8 cellular contexts compared by ENCODE assay signal in genomic region chr1:109620396-109620817, GRCh38. TPM values are rescaled to one million over a fixed set of nuclear protein-coding genes. Genes with fewer than 3 reads are reported as not detected.
DNase-seq lines count a peak whose midpoint lies in the region; ATAC-seq, FAIRE-seq and TF ChIP-seq lines count a peak whose summit lies in the region.

No MANE protein-coding gene starts in this region.

- peaks cover 3 to 15% (median 14%) of the 10 kb centered on the region in 3 donors for H3K4me1 ChIP-seq in pancreas

- TF ChIP-seq CTCF in glutamatergic neuron (IDR thresholded peaks at IDR 0.05; ENCODE audit: partially characterized antibody, unreplicated experiment) (no peak), pancreas (IDR thresholded peaks at IDR 0.05) (no peak)

- H3K36me3 Mint-ChIP-seq in activated T-helper 17 cell treated with anti-CD3 and anti-CD28 coated beads, Interleukin-2, amount 50 U/mL, for 72 hours (ENCODE audit: low read depth), result peaks cover 32% of the 10 kb centered on the region
- no peaks in the 10 kb centered on the region for H3K36me3 Mint-ChIP-seq in glutamatergic neuron (ENCODE audit: unreplicated experiment)

- intact Hi-C loops in pancreas (cut with DNase I), result no loop called here

- H3K4me3 ChIP-seq in pancreas, result peak overlapping the region; percentile 66 to 84 (median 77)

- 0% methylated on average over 8 to 10 of the region's 10 CpGs for WGBS in pancreas, 2 donors

- ATAC-seq in HG03460 (IDR thresholded peaks at IDR 0.05; ENCODE audit: unreplicated experiment) (peak; percentile 2), pancreas (peak; percentile 31 to 41 (median 38)), HG03196 (IDR thresholded peaks at IDR 0.05; ENCODE audit: unreplicated experiment) (no peak)
- ATAC-seq in activated T-helper 17 cell treated with anti-CD3 and anti-CD28 coated beads, Interleukin-2, amount 50 U/mL, for 72 hours (replicated peaks), result peak; percentile 2

- no peaks in the 10 kb centered on the region for H3K27me3 ChIP-seq in pancreas

- H3K4me1 Mint-ChIP-seq in activated T-helper 17 cell treated with anti-CD3 and anti-CD28 coated beads, Interleukin-2, amount 50 U/mL, for 72 hours, result peaks cover 43% of the 10 kb centered on the region
- H3K4me1 Mint-ChIP-seq in glutamatergic neuron (ENCODE audit: low read depth, unreplicated experiment), result peaks cover 13% of the 10 kb centered on the region

- H3K27ac ChIP-seq in pancreas, result peak overlapping the region; percentile 39 to 84 (median 72)

- no peak for FAIRE-seq in pancreas (lab: Jason Lieb, UNC)

- H3K9me3 ChIP-seq in pancreas, result no peaks in the 10 kb centered on the region

- DNase-seq in Daoy (ENCODE audit: low read depth) (peak; percentile 64), glutamatergic neuron (no peak), pancreas (peak in 3 of 6 donors; percentile 36 to 64 (median 52)), DMS153 (lab: John Stamatoyannopoulos, UW) (no peak)
- DNase-seq in effector CD4-positive, alpha-beta T cell, result no peak

- H3K9me3 Mint-ChIP-seq in activated T-helper 17 cell treated with anti-CD3 and anti-CD28 coated beads, Interleukin-2, amount 50 U/mL, for 72 hours, result no peaks in the 10 kb centered on the region
- peaks cover 3% of the 10 kb centered on the region for H3K9me3 Mint-ChIP-seq in glutamatergic neuron (ENCODE audit: unreplicated experiment)

- H3K27me3 Mint-ChIP-seq in activated T-helper 17 cell treated with anti-CD3 and anti-CD28 coated beads, Interleukin-2, amount 50 U/mL, for 72 hours, result no peaks in the 10 kb centered on the region
- peaks cover 9% of the 10 kb centered on the region for H3K27me3 Mint-ChIP-seq in glutamatergic neuron (ENCODE audit: unreplicated experiment)

- peak overlapping the region; percentile 99 for H3K27ac Mint-ChIP-seq in activated T-helper 17 cell treated with anti-CD3 and anti-CD28 coated beads, Interleukin-2, amount 50 U/mL, for 72 hours
- peak overlapping the region; percentile 85 for H3K27ac Mint-ChIP-seq in glutamatergic neuron (ENCODE audit: unreplicated experiment)

- H3K4me3 Mint-ChIP-seq in activated T-helper 17 cell treated with anti-CD3 and anti-CD28 coated beads, Interleukin-2, amount 50 U/mL, for 72 hours, result peak overlapping the region; percentile 97
- H3K4me3 Mint-ChIP-seq in glutamatergic neuron (ENCODE audit: unreplicated experiment), result peak overlapping the region; percentile 98

- no peaks in the 10 kb centered on the region for H3K36me3 ChIP-seq in pancreas

RNA-seq across cellular contexts. Expression of gene AMPD2, which starts 0.8 kb away (rescaled TPM):
- total RNA-seq in Daoy (2014; rRNA removed; shearing (Covaris generic)), result 121 and 135 TPM in 2 replicates
- total RNA-seq in activated T-helper 17 cell treated with anti-CD3 and anti-CD28 coated beads, Interleukin-2, amount 50 U/mL, for 72 hours, result 100 to 1,000 TPM in 1 of 2 donors, 10 to 100 TPM in 1; 97.1 to 135 TPM
- total RNA-seq in glutamatergic neuron (ENCODE audit: unreplicated experiment) (49.3 TPM), pancreas (10 to 100 TPM; 17.6 to 48.5 (median 26.1) TPM)
- 10 to 100 TPM; 40.3 to 57.3 TPM for polyA plus RNA-seq in pancreas

RNA-seq across cellular contexts. Expression of gene GNAT2, which starts 1.0 kb away (rescaled TPM):
- total RNA-seq in Daoy (2014; rRNA removed; shearing (Covaris generic)), result 0.11 and 4.8 TPM in 2 replicates
- total RNA-seq in activated T-helper 17 cell treated with anti-CD3 and anti-CD28 coated beads, Interleukin-2, amount 50 U/mL, for 72 hours, result under 1 TPM; 0.32 to 0.54 TPM
- not detected for total RNA-seq in glutamatergic neuron (ENCODE audit: unreplicated experiment)
- under 1 TPM in 1 of 6 donors, not detected in 5; 0.60 TPM for total RNA-seq in pancreas
- under 1 TPM in 1 of 2 donors, not detected in 1; 0.82 TPM for polyA plus RNA-seq in pancreas

RNA-seq across cellular contexts. Expression of gene GSTM4, which starts 35.5 kb away (rescaled TPM):
- 34.9 and 42.0 TPM in 2 replicates for total RNA-seq in Daoy (2014; rRNA removed; shearing (Covaris generic))
- 10 to 100 TPM; 16.2 to 20.1 TPM for total RNA-seq in activated T-helper 17 cell treated with anti-CD3 and anti-CD28 coated beads, Interleukin-2, amount 50 U/mL, for 72 hours
- total RNA-seq in glutamatergic neuron (ENCODE audit: unreplicated experiment) (12.3 TPM), pancreas (10 to 100 TPM; 13.4 to 36.6 (median 16.5) TPM)
- 10 to 100 TPM; 24.4 to 32.8 TPM for polyA plus RNA-seq in pancreas

RNA-seq across cellular contexts. Expression of gene GSTM2, which starts 47.5 kb away (rescaled TPM):
- total RNA-seq in Daoy (2014; rRNA removed; shearing (Covaris generic)), result 0.42 and 1.0 TPM in 2 replicates
- 10 to 100 TPM; 18.5 to 27.5 TPM for total RNA-seq in activated T-helper 17 cell treated with anti-CD3 and anti-CD28 coated beads, Interleukin-2, amount 50 U/mL, for 72 hours
- 33.6 TPM for total RNA-seq in glutamatergic neuron (ENCODE audit: unreplicated experiment)
- total RNA-seq in pancreas, result 10 to 100 TPM; 10.4 to 47.5 (median 27.6) TPM
- 100 to 1,000 TPM; 139 to 193 TPM for polyA plus RNA-seq in pancreas
